14 cellular contexts compared by ENCODE assay signal in genomic region chr7:29457565-29457971, GRCh38.
DNase-seq lines count a peak whose midpoint lies in the region; ATAC-seq and FAIRE-seq lines count a peak whose summit lies in the region.
"Had no signal": no experiment of that assay in that cellular context is flagged by ENCODE, and none has a peak within 500 bp of the region (broad histone marks: within the 10 kb centered on the region; RNA-seq: fewer than 3 reads in every experiment).

No MANE protein-coding gene starts in this region.

- no peak overlapping the region for H3K4me3 Mint-ChIP-seq in stimulated activated naive B cell treated with anti-CD40 and anti-IgM and Interleukin-4, amounts not matched to agents 10 μg/mL and 1 μg/mL and 100 μg/mL, for 72 hours
- H3K4me3 Mint-ChIP-seq: naive thymus-derived CD8-positive, alpha-beta T cell had no signal

- no peak overlapping the region for H3K27ac Mint-ChIP-seq in stimulated activated naive B cell treated with anti-CD40 and anti-IgM and Interleukin-4, amounts not matched to agents 10 μg/mL and 1 μg/mL and 100 μg/mL, for 72 hours
- H3K27ac Mint-ChIP-seq: naive thymus-derived CD8-positive, alpha-beta T cell had no signal

- DNase-seq in Daoy (ENCODE audit: low read depth) = peak; percentile 25
- peak; percentile 50 for DNase-seq in NCI-H1436 treated with DMSO at 0.1 percent for 48 hours (lab: John Stamatoyannopoulos, UW)
- peak in 33 of 56 donors; percentile 4 to 56 (median 21) for DNase-seq in nucleus accumbens (lab: John Stamatoyannopoulos, UW)
- DNase-seq in stimulated activated naive CD4-positive, alpha-beta T cell (lab: John Stamatoyannopoulos, UW) = no peak
- no peak for DNase-seq in stimulated activated naive B cell treated with anti-CD40 and anti-IgM and Interleukin-4, amounts not matched to agents 10 μg/mL and 1 μg/mL and 100 μg/mL, for 72 hours
- DNase-seq: Caco-2; erythroblast; H7; naive thymus-derived CD8-positive, alpha-beta T cell; NCI-H524; SHP77 treated with DMSO at 0.1 percent for 48 hours had no signal

- no peaks in the 10 kb centered on the region for H3K9me3 Mint-ChIP-seq in stimulated activated naive B cell treated with anti-CD40 and anti-IgM and Interleukin-4, amounts not matched to agents 10 μg/mL and 1 μg/mL and 100 μg/mL, for 72 hours

- ATAC-seq in GM21447 (IDR thresholded peaks at IDR 0.05; ENCODE audit: unreplicated experiment) (no peak), HG03097 (IDR thresholded peaks at IDR 0.05; ENCODE audit: low FRiP score, unreplicated experiment) (no peak)
- ATAC-seq in stimulated activated naive B cell treated with anti-CD40 and anti-IgM and Interleukin-4, amounts not matched to agents 10 μg/mL and 1 μg/mL and 100 μg/mL, for 72 hours (replicated peaks) = no peak
- ATAC-seq: naive thymus-derived CD8-positive, alpha-beta T cell had no signal

- H3K36me3 Mint-ChIP-seq in stimulated activated naive B cell treated with anti-CD40 and anti-IgM and Interleukin-4, amounts not matched to agents 10 μg/mL and 1 μg/mL and 100 μg/mL, for 72 hours = no peaks in the 10 kb centered on the region
- H3K36me3 Mint-ChIP-seq: naive thymus-derived CD8-positive, alpha-beta T cell had no signal

- peaks cover 4% of the 10 kb centered on the region in 2 donors for H3K27me3 Mint-ChIP-seq in stimulated activated naive B cell treated with anti-CD40 and anti-IgM and Interleukin-4, amounts not matched to agents 10 μg/mL and 1 μg/mL and 100 μg/mL, for 72 hours

- FAIRE-seq in endometrium (lab: Jason Lieb, UNC) = peak; percentile 70

- H3K4me1 Mint-ChIP-seq in stimulated activated naive B cell treated with anti-CD40 and anti-IgM and Interleukin-4, amounts not matched to agents 10 μg/mL and 1 μg/mL and 100 μg/mL, for 72 hours = no peaks in the 10 kb centered on the region
- H3K4me1 Mint-ChIP-seq: naive thymus-derived CD8-positive, alpha-beta T cell had no signal

Comparison
In these comparisons a context has a peak if more than half of its experiments do, and no peak if none do; other contexts are left out.
1. DNase-seq: peak in Daoy (single experiment), NCI-H1436 treated with DMSO at 0.1 percent for 48 hours (single experiment) and nucleus accumbens (33 of 56); none in stimulated activated naive CD4-positive, alpha-beta T cell (0 of 6) and stimulated activated naive B cell treated with anti-CD40 and anti-IgM and Interleukin-4, amounts not matched to agents 10 μg/mL and 1 μg/mL and 100 μg/mL, for 72 hours (single experiment).